Comparison of ENCODE assay signal across 8 cellular contexts in genomic region chr6:8434727-8435092, GRCh38. TPM values are rescaled to one million over a fixed set of nuclear protein-coding genes. Genes with fewer than 3 reads are reported as not detected.
DNase-seq lines count a peak whose midpoint lies in the region; ATAC-seq and TF ChIP-seq lines count a peak whose summit lies in the region.

No MANE protein-coding gene starts in this region.

- H3K36me3 ChIP-seq in SJSA1 (peaks cover 24% of the 10 kb centered on the region), sigmoid colon (peaks cover 0 to 4% (median 0%) of the 10 kb centered on the region in 4 donors)

- peaks cover 12% of the 10 kb centered on the region for H3K4me1 ChIP-seq in SJSA1 (replicated peaks)
- H3K4me1 ChIP-seq in sigmoid colon, result peaks cover 0 to 32% (median 18%) of the 10 kb centered on the region in 4 donors

- intact Hi-C loops in sigmoid colon (cut with DNase I), result no loop called here

- H3K27me3 ChIP-seq in SJSA1 (replicated peaks) (no peaks in the 10 kb centered on the region), sigmoid colon (no peaks in the 10 kb centered on the region)

- no peak for TF ChIP-seq CTCF in fibroblast of villous mesenchyme (IDR thresholded peaks at IDR 0.05; ENCODE audit: insufficient read depth, low read depth, low read length)
- no peak for TF ChIP-seq CTCF in sigmoid colon (IDR thresholded peaks at IDR 0.05)

- no peaks in the 10 kb centered on the region for H3K9me3 ChIP-seq in SJSA1 (replicated peaks)
- no peaks in the 10 kb centered on the region for H3K9me3 ChIP-seq in sigmoid colon

- H3K4me3 ChIP-seq in SJSA1 (peak overlapping the region; percentile 75), fibroblast of villous mesenchyme (ENCODE audit: low read depth, low read length) (peak overlapping the region; percentile 95), sigmoid colon (peak overlapping the region; percentile 66 to 95 (median 84))

- TF ChIP-seq EP300 in sigmoid colon (IDR thresholded peaks at IDR 0.05), result no peak

- 1 to 5% methylated on average over 8 of the region's 8 CpGs for WGBS in sigmoid colon, 2 donors

- peak; percentile 6 for ATAC-seq in GM18505 (IDR thresholded peaks at IDR 0.05; ENCODE audit: unreplicated experiment)
- peak; percentile 24 for ATAC-seq in HG02610 (IDR thresholded peaks at IDR 0.05; ENCODE audit: unreplicated experiment)
- no peak for ATAC-seq in GM21447 (IDR thresholded peaks at IDR 0.05; ENCODE audit: unreplicated experiment)

- H3K27ac ChIP-seq in SJSA1 (peak overlapping the region; percentile 85), sigmoid colon (peak overlapping the region; percentile 84 to 93 (median 88))

- DNase-seq in SJSA1 (ENCODE audit: low read depth in 1 of 2, low spot score in 2 of 2) (no peak), fibroblast of villous mesenchyme (ENCODE audit: low read depth) (no peak), sigmoid colon (no peak), RPMI8226 (no peak), EL (no peak)

- TF ChIP-seq POLR2A in GM18505 (IDR thresholded peaks at IDR 0.05; ENCODE audit: borderline replicate concordance, extremely low read depth, insufficient read depth, insufficient read length) (no peak), sigmoid colon (IDR thresholded peaks at IDR 0.05) (no peak)

RNA-seq across cellular contexts. Expression of gene SLC35B3, which starts 0.6 kb away (rescaled TPM):
- total RNA-seq in SJSA1 (2014; rRNA removed; shearing (Covaris generic)), result 7.7 and 15.8 TPM in 2 replicates
- total RNA-seq in fibroblast of villous mesenchyme, result 19.0 and 29.8 TPM in 2 replicates
- 10 to 100 TPM; 11.9 to 16.6 (median 12.5) TPM for total RNA-seq in sigmoid colon
- 10 to 100 TPM; 23.0 to 29.4 (median 28.2) TPM for polyA plus RNA-seq in sigmoid colon
